ENCODE assay signal across 17 cellular contexts in the genomic region with DNA sequence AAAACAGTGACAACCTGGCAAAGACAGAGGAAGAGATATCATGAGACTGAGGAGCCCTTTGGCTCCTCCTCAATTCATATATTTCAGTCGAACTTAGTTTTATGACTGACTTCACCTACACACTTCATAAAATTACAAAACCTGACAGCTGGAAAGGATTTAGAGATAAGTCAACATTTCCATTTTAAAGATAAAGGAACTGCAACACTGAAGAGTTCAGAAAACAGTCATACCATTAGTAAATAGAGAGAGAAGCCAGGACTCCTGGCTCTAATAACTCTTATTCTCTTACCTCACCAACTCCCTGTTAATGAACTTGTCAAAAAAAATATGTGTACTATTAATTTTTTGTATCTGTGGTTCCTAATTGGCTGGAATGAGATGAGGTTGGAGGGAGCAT.
DNase-seq lines count a peak whose midpoint lies in the region; ATAC-seq, FAIRE-seq and TF ChIP-seq lines count a peak whose summit lies in the region.
"Had no signal": no experiment of that assay in that cellular context is flagged by ENCODE, and none has a peak within 500 bp of the region (broad histone marks: within the 10 kb centered on the region; RNA-seq: fewer than 3 reads in every experiment).

No MANE protein-coding gene starts in this region.

- peaks cover 6% of the 10 kb centered on the region for H3K4me1 Mint-ChIP-seq in stimulated activated memory B cell treated with anti-CD40 and anti-IgM and Interleukin-4, amounts not matched to agents 10 μg/mL and 1 μg/mL and 100 μg/mL, for 72 hours
- H3K4me1 Mint-ChIP-seq: CD8-positive, alpha-beta memory T cell had no signal

- H3K4me3 ChIP-seq in SJCRH30: peak overlapping the region; percentile 1; the same call in 1 of the 2 replicates
- H3K4me3 ChIP-seq: BLaER1, K562 had no signal

- peak overlapping the region; percentile 1 for H3K27ac Mint-ChIP-seq in stimulated activated memory B cell treated with anti-CD40 and anti-IgM and Interleukin-4, amounts not matched to agents 10 μg/mL and 1 μg/mL and 100 μg/mL, for 72 hours
- H3K27ac Mint-ChIP-seq: CD8-positive, alpha-beta memory T cell; HFFc6 had no signal

- peaks cover 15% of the 10 kb centered on the region for H3K4me1 ChIP-seq in SJCRH30
- H3K4me1 ChIP-seq: BLaER1, Caco-2 had no signal

- no peaks in the 10 kb centered on the region for H3K36me3 Mint-ChIP-seq in stimulated activated memory B cell treated with anti-CD40 and anti-IgM and Interleukin-4, amounts not matched to agents 10 μg/mL and 1 μg/mL and 100 μg/mL, for 72 hours
- H3K36me3 Mint-ChIP-seq: CD8-positive, alpha-beta memory T cell had no signal

- ATAC-seq in GM19351 (IDR thresholded peaks at IDR 0.05; ENCODE audit: unreplicated experiment): peak; percentile 48
- peak; percentile 75 for ATAC-seq in stimulated activated memory B cell treated with anti-CD40 and anti-IgM and Interleukin-4, amounts not matched to agents 10 μg/mL and 1 μg/mL and 100 μg/mL, for 72 hours
- no peak for ATAC-seq in HG03565 (IDR thresholded peaks at IDR 0.05; ENCODE audit: unreplicated experiment)
- ATAC-seq: K562 had no signal

- no peak overlapping the region for H3K4me3 Mint-ChIP-seq in stimulated activated memory B cell treated with anti-CD40 and anti-IgM and Interleukin-4, amounts not matched to agents 10 μg/mL and 1 μg/mL and 100 μg/mL, for 72 hours
- H3K4me3 Mint-ChIP-seq: CD8-positive, alpha-beta memory T cell; HFFc6 had no signal

- H3K27ac ChIP-seq in SJCRH30: peak overlapping the region; percentile 1; the same call in 1 of the 2 replicates
- H3K27ac ChIP-seq: BLaER1 had no signal

- H3K27me3 Mint-ChIP-seq in stimulated activated memory B cell treated with anti-CD40 and anti-IgM and Interleukin-4, amounts not matched to agents 10 μg/mL and 1 μg/mL and 100 μg/mL, for 72 hours: no peaks in the 10 kb centered on the region

- no peaks in the 10 kb centered on the region for H3K9me3 ChIP-seq in SJCRH30 (replicated peaks)
- H3K9me3 ChIP-seq: BLaER1 had no signal

- intact Hi-C loops in posterior vena cava (cut with DNase I): no loop called here

- TF ChIP-seq POLR2A in GM12891 (IDR thresholded peaks at IDR 0.05; ENCODE audit: low read depth, low read length): no peak

- H3K9me3 Mint-ChIP-seq in stimulated activated memory B cell treated with anti-CD40 and anti-IgM and Interleukin-4, amounts not matched to agents 10 μg/mL and 1 μg/mL and 100 μg/mL, for 72 hours: peaks cover 2% of the 10 kb centered on the region
- H3K9me3 Mint-ChIP-seq: CD8-positive, alpha-beta memory T cell; HFFc6 had no signal

- no peaks in the 10 kb centered on the region for H3K36me3 ChIP-seq in SJCRH30
- H3K36me3 ChIP-seq: BLaER1 had no signal

- no peaks in the 10 kb centered on the region for H3K27me3 ChIP-seq in SJCRH30
- H3K27me3 ChIP-seq: BLaER1 had no signal

- no peak for FAIRE-seq in GM12891 (lab: Jason Lieb, UNC)
- FAIRE-seq: K562 had no signal

- DNase-seq in GM12891 (ENCODE audit: insufficient read length, low spot score) (no peak), SJCRH30 (no peak), posterior vena cava (ENCODE audit: low spot score) (no peak)
- DNase-seq in stimulated activated naive CD4-positive, alpha-beta T cell treated with Interleukin-2 at 50 U/mL for 16 hours (lab: John Stamatoyannopoulos, UW): no peak
- DNase-seq: 8988T; AML-193; Caco-2; CD8-positive, alpha-beta memory T cell; DND-41; GDM1; HCEC 1CT; HFFc6 had no signal

TF ChIP-seq in GM12891, 5 proteins besides CTCF, POLR2A, EP300 and RAD21:
- TF ChIP-seq POLR2AphosphoS5 (IDR thresholded peaks at IDR 0.05; ENCODE audit: low read depth, low read length): no peak
- peak; percentile 62; the same call in 1 of the 2 replicates for TF ChIP-seq SPI1 (IDR thresholded peaks at IDR 0.05; ENCODE audit: low read depth, low read length)
- TF ChIP-seq PAX5 (IDR thresholded peaks at IDR 0.05; ENCODE audit: insufficient read depth, low read length, severe bottlenecking): no peak
- TF ChIP-seq POU2F2 (IDR thresholded peaks at IDR 0.05; ENCODE audit: low read depth, low read length): no peak
